In the genomic region with DNA sequence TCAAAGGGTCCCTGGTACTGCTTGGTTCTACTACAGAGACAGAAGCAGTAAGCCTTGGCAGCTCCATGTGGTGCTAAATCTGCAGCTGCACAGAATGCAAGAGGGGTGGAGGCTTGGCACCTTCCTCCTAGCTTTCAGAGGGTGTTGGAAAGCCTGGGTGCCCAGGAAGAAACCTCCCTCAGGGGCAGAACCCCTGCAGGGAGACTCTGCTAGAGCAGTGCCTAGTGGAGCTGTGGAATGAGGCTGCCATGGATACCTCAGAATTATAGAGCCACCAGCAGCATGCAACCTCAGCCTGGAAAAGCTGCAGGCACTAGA, we compare ENCODE assay signal across 19 cellular contexts.
"Had no signal": no experiment of that assay in that cellular context is flagged by ENCODE, and none has a peak within 500 bp of the region (broad histone marks: within the 10 kb centered on the region; RNA-seq: fewer than 3 reads in every experiment).

No MANE protein-coding gene starts in this region.

- H3K4me3 ChIP-seq: SJSA1, SK-N-MC had no signal

- H3K36me3 ChIP-seq: SJSA1 had no signal

- DNase-seq: KBM-7, MV-4-11, NCI-H1048, NCI-H1105, NCI-H1417, NCI-H1436 treated with DMSO at 0.1 percent for 48 hours, NCI-H1694, NCI-H187 treated with DMSO at 0.1 percent for 48 hours, NCI-H2081, NCI-H2107, NCI-H2227 treated with DMSO at 0.1 percent for 48 hours, NCI-H524, NCI-H526 treated with DMSO at 0.1 percent for 48 hours, NCI-H748 treated with DMSO at 0.1 percent for 48 hours, Right ventricle myocardium superior, RPMI8226, SIG-M5 had no signal

- H3K9me3 ChIP-seq: SJSA1 had no signal

- H3K27ac ChIP-seq: SJSA1, SK-N-MC had no signal

- H3K4me1 ChIP-seq: SJSA1 had no signal

- H3K27me3 ChIP-seq: SJSA1 had no signal
